8 cellular contexts compared by ENCODE assay signal in the genomic region with DNA sequence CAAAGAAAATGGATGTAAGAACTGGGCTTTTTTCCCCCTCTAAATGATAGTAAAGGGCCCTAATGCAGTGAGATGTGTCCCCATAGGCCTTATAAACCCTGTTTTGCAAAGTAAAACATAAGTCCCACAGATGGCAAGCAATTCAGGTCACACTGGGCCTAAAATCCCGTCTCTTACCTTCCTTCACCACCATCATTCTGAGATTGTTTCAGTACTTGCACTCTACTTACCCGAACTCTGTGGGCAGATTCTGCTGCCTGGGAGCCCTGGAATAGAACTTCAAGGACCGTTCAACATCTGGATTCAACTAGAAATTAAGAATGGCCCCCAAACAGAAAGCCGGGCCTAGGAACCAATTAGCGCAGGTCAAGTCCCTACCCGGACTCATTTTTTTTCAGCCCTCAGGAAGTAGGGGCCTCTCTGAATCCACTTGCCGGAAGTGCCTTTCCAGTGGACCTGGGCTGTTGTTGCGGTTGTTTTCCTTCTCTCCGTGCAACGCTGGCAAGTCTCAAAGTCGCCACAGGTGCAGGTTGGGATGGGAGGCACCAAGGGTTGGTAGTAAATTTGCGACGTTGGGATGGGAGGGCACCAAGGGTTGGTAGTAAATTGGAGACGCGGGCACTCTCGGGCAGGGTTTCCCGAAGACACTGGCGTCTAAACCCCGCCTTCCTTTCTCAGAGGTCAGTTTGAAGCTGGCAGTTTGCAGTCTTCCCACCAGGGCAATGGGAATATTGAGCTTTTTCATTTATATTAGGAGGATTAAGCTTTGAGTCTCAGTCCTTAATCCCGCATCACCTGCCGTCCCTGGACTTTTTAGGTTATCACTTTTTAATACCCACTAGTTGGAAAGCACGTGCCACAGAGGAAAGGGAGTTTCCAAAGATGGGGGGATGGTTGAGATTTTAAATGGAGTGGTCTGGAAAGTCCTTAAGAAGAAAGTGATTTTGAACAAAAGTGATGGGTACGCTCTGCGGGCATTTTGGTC. TPM values are rescaled to one million over a fixed set of nuclear protein-coding genes. Genes with fewer than 3 reads are reported as not detected.
DNase-seq lines count a peak whose midpoint lies in the region; FAIRE-seq and TF ChIP-seq lines count a peak whose summit lies in the region.

A gene with protein sequence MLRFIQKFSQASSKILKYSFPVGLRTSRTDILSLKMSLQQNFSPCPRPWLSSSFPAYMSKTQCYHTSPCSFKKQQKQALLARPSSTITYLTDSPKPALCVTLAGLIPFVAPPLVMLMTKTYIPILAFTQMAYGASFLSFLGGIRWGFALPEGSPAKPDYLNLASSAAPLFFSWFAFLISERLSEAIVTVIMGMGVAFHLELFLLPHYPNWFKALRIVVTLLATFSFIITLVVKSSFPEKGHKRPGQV (plus strand): TSS at position 429 of the 985 bp plus-strand sequence. CDS start 2,888 bp downstream, outside the sequence.

- peaks cover 2% of the 10 kb centered on the region for H3K79me1 ChIP-seq in neuronal stem cell (ENCODE audit: low read depth, low read length)

- FAIRE-seq in frontal cortex (lab: Jason Lieb, UNC): no peak

- H3K36me3 ChIP-seq in SJSA1: peaks cover 17% of the 10 kb centered on the region
- peaks cover 0 to 32% of the 10 kb centered on the region in 2 donors for H3K36me3 ChIP-seq in neuronal stem cell (replicated peaks in 1 of 2; ENCODE audit: control insufficient read depth in 2 of 2, insufficient read depth in 2 of 2, low read length in 2 of 2)
- H3K36me3 ChIP-seq in subcutaneous abdominal adipose tissue (ENCODE audit: control insufficient read depth in 5 of 5, insufficient read depth in 5 of 5, low read length in 5 of 5): peaks cover 1 to 17% (median 8%) of the 10 kb centered on the region in 5 donors

- DNase-seq in GM12865 (ENCODE audit: low read depth) (peak; percentile 95), NAMALWA (ENCODE audit: low spot score) (peak; percentile 93), SJSA1 (ENCODE audit: low read depth in 1 of 2, low spot score in 2 of 2) (peak; percentile 80 to 95), frontal cortex (ENCODE audit: low spot score in 2 of 2) (peak; percentile 64 to 66), neuronal stem cell (ENCODE audit: low spot score) (peak; percentile 88), cortex of kidney (lab: John Stamatoyannopoulos, UW) (no peak)
- DNase-seq in activated naive CD4-positive, alpha-beta T cell treated with Interleukin-2 at 50 U/mL for 16 hours: peak; percentile 81

- no peaks in the 10 kb centered on the region for H3K9me3 ChIP-seq in SJSA1 (replicated peaks)
- no peaks in the 10 kb centered on the region for H3K9me3 ChIP-seq in neuronal stem cell (replicated peaks in 1 of 2; ENCODE audit: control insufficient read depth in 2 of 2, insufficient read depth in 1 of 2, low read depth in 1 of 2, low read length in 2 of 2)
- no peaks in the 10 kb centered on the region for H3K9me3 ChIP-seq in subcutaneous abdominal adipose tissue (ENCODE audit: control insufficient read depth in 5 of 5, low read length in 5 of 5)

- no CpG with 5 or more reads among the region's 24 CpGs for whole genome bisulfite sequencing in neuronal stem cell (ENCODE audit: extremely low coverage in 2 of 2, insufficient read length in 2 of 2, insufficient replicate concordance in 1 of 2), 2 donors

- H3K27ac ChIP-seq in SJSA1: peak within 1 kb of the TSS; percentile 95
- H3K27ac ChIP-seq in neuronal stem cell (replicated peaks; ENCODE audit: low read length): peak within 1 kb of the TSS; percentile 72
- H3K27ac ChIP-seq in subcutaneous abdominal adipose tissue (ENCODE audit: low read depth, low read length): peak within 1 kb of the TSS; percentile 97

- no peak within 1 kb of the TSS for H4K8ac ChIP-seq in neuronal stem cell (ENCODE audit: low read depth, low read length)

- H2AK5ac ChIP-seq in neuronal stem cell (ENCODE audit: low read depth, low read length): no peak within 1 kb of the TSS

- peak within 1 kb of the TSS; percentile 76 for H3K18ac ChIP-seq in neuronal stem cell (ENCODE audit: low read length)

- no peak within 1 kb of the TSS for H3K14ac ChIP-seq in neuronal stem cell (ENCODE audit: low read length)

- H3K4me1 ChIP-seq in SJSA1 (replicated peaks) (peaks cover 7% of the 10 kb centered on the region), neuronal stem cell (ENCODE audit: control insufficient read depth in 2 of 2, insufficient read depth in 1 of 2, low read depth in 1 of 2, low read length in 2 of 2) (peaks cover 2 to 3% of the 10 kb centered on the region in 2 donors), subcutaneous abdominal adipose tissue (ENCODE audit: control insufficient read depth in 5 of 5, insufficient read depth in 5 of 5, low read length in 5 of 5) (peaks cover 5 to 38% (median 35%) of the 10 kb centered on the region in 5 donors)

- peak; percentile 11 for TF ChIP-seq CTCF in GM12865 (IDR thresholded peaks at IDR 0.05; ENCODE audit: insufficient read depth, low read depth, low read length, missing control alignments)

- H2BK15ac ChIP-seq in neuronal stem cell (ENCODE audit: low read length): no peak within 1 kb of the TSS

- no peak within 1 kb of the TSS for H2BK120ac ChIP-seq in neuronal stem cell (ENCODE audit: low read depth, low read length)

- H4K91ac ChIP-seq in neuronal stem cell (ENCODE audit: low read depth, low read length, poor library complexity): no peak within 1 kb of the TSS

- H3K4me3 ChIP-seq in GM12865 (ENCODE audit: low read depth, low read length) (peak within 1 kb of the TSS; percentile 100), SJSA1 (peak within 1 kb of the TSS; percentile 87), neuronal stem cell (ENCODE audit: low read length in 2 of 2) (peak within 1 kb of the TSS; percentile 74 to 94), subcutaneous abdominal adipose tissue (ENCODE audit: low read depth in 1 of 5, low read length in 5 of 5) (peak within 1 kb of the TSS; percentile 97 to 100 (median 99))

- H3K9ac ChIP-seq in neuronal stem cell (ENCODE audit: low read depth, low read length, poor library complexity): peak within 1 kb of the TSS; percentile 83
- H3K9ac ChIP-seq in subcutaneous abdominal adipose tissue (ENCODE audit: low read length in 5 of 5): peak within 1 kb of the TSS; percentile 79 to 99 (median 97)

- H2BK5ac ChIP-seq in neuronal stem cell (ENCODE audit: low read length): no peak within 1 kb of the TSS

- H3K4ac ChIP-seq in neuronal stem cell (ENCODE audit: low read length): no peak within 1 kb of the TSS

- H3K4me2 ChIP-seq in neuronal stem cell (ENCODE audit: insufficient read depth, low read length, poor library complexity, severe bottlenecking): peak within 1 kb of the TSS; percentile 88

- H3K27me3 ChIP-seq in SJSA1 (replicated peaks) (no peaks in the 10 kb centered on the region), neuronal stem cell (ENCODE audit: control insufficient read depth in 3 of 3, insufficient read depth in 3 of 3, low read depth in 1 of 3, low read length in 3 of 3) (no peaks in the 10 kb centered on the region), subcutaneous abdominal adipose tissue (ENCODE audit: control insufficient read depth in 5 of 5, insufficient read depth in 4 of 5, low read length in 5 of 5) (no peaks in the 10 kb centered on the region)

- no peak within 1 kb of the TSS for H2BK12ac ChIP-seq in neuronal stem cell (ENCODE audit: low read length)

- peak within 1 kb of the TSS; percentile 9 for H3K23ac ChIP-seq in neuronal stem cell (ENCODE audit: low read depth, low read length, poor library complexity)

- peak within 1 kb of the TSS; percentile 89 for H2AFZ ChIP-seq in neuronal stem cell (ENCODE audit: low read length)

RNA-seq across cellular contexts. Expression of the gene that starts here (rescaled TPM):
- total RNA-seq in SJSA1 (2014; rRNA removed; shearing (Covaris generic)): 21.5 and 23.4 TPM in 2 replicates
- 17.9 TPM for total RNA-seq in frontal cortex
- polyA plus RNA-seq in neuronal stem cell (2013, experiment 1 of 2): 43.2 TPM
- polyA plus RNA-seq in neuronal stem cell (2013, experiment 2 of 2): 44.9 TPM
